1 cellular context compared by ENCODE assay signal in genomic region chr12:110658882-110659281, GRCh38.
TF ChIP-seq lines count a peak whose summit lies in the region.

No MANE protein-coding gene starts in this region.

TF ChIP-seq in endothelial cell of umbilical vein, 7 proteins besides CTCF, POLR2A, EP300 and RAD21:
- TF ChIP-seq MAX (IDR thresholded peaks at IDR 0.05; ENCODE audit: insufficient read depth, insufficient read length): no peak
- TF ChIP-seq GATA2 (IDR thresholded peaks at IDR 0.05; ENCODE audit: insufficient read depth, insufficient read length, low read depth, low read length): no peak
- TF ChIP-seq MYC (IDR thresholded peaks at IDR 0.05; ENCODE audit: low read depth, low read length): no peak
- TF ChIP-seq EZH2 (IDR thresholded peaks at IDR 0.05; ENCODE audit: borderline replicate concordance, low read depth, low read length, severe bottlenecking): no peak
- TF ChIP-seq POLR2AphosphoS5 (IDR thresholded peaks at IDR 0.05; ENCODE audit: insufficient read depth, low read depth, low read length): no peak
- no peak for TF ChIP-seq JUN (IDR thresholded peaks at IDR 0.05; ENCODE audit: borderline replicate concordance, insufficient read depth, insufficient read length, low read depth)
- TF ChIP-seq FOS (IDR thresholded peaks at IDR 0.05; ENCODE audit: borderline replicate concordance, insufficient read depth, low read length): no peak
